ENCODE assay signal across 24 cellular contexts in the genomic region with DNA sequence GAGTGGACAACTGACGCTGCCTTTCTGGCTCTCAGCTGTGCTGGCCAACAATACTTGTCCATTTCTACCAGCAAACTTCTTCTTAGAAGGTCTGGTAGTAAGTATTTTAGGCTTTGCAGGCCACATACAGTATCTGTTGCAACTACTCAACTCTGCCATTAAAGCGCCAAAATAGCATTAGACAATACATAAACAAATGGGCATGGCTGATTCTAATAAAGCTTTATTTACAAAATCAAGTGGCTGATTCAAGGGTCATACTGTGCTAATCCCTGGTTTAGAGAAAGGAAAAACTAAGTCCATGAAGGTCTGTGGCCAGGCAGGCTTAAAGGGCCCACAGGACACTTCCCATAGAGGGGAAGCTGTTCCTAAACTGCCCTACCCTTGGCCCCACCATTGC. TPM values are rescaled to one million over a fixed set of nuclear protein-coding genes. Genes with fewer than 3 reads are reported as not detected.
DNase-seq lines count a peak whose midpoint lies in the region; ATAC-seq, FAIRE-seq and TF ChIP-seq lines count a peak whose summit lies in the region.
"Had no signal": no experiment of that assay in that cellular context is flagged by ENCODE, and none has a peak within 500 bp of the region (broad histone marks: within the 10 kb centered on the region; RNA-seq: fewer than 3 reads in every experiment).

No MANE protein-coding gene starts in this region.

- WGBS in K562 (ENCODE audit: insufficient coverage, low coverage, missing lambda C conversion rate) = 0% methylated on average over 2 of the region's 2 CpGs
- WGBS in liver = 95% methylated on average over 2 of the region's 2 CpGs
- 96% methylated on average over 2 of the region's 2 CpGs for WGBS in suprapubic skin

- H3K9me1 ChIP-seq in K562 (ENCODE audit: control insufficient read depth, insufficient read depth, low read length) = no peaks in the 10 kb centered on the region

- no peak overlapping the region for H3K9ac ChIP-seq in K562 (ENCODE audit: insufficient read depth in 1 of 2, low read depth in 2 of 2, low read length in 2 of 2)
- no peak overlapping the region for H3K9ac ChIP-seq in liver (ENCODE audit: low read depth in 1 of 2, low read length in 2 of 2)
- H3K9ac ChIP-seq: neural progenitor cell had no signal

- FAIRE-seq in K562 (lab: Jason Lieb, UNC) = no peak
- FAIRE-seq: kidney had no signal

- H3K36me3 ChIP-seq in K562 (ENCODE audit: control insufficient read depth, insufficient read depth, low read length) (no peaks in the 10 kb centered on the region), liver (ENCODE audit: control insufficient read depth in 4 of 4, insufficient read depth in 3 of 4, low read depth in 1 of 4, low read length in 3 of 4) (no peaks in the 10 kb centered on the region), suprapubic skin (no peaks in the 10 kb centered on the region)
- H3K36me3 ChIP-seq: neural progenitor cell had no signal

- TF ChIP-seq CTCF in HFFc6 (IDR thresholded peaks at IDR 0.05) = no peak
- no peak for TF ChIP-seq CTCF in K562 (IDR thresholded peaks at IDR 0.05 in 2 of 3, conservative IDR thresholded peaks at IDR 0.05 in 1 of 3; ENCODE audit: insufficient read depth in 2 of 3, low read depth in 1 of 3, low read length in 3 of 3)
- no peak for TF ChIP-seq CTCF in liver (IDR thresholded peaks at IDR 0.05; ENCODE audit: low read depth, low read length, missing input control)
- TF ChIP-seq CTCF in suprapubic skin (IDR thresholded peaks at IDR 0.05) = no peak
- TF ChIP-seq CTCF in omental fat pad (IDR thresholded peaks at IDR 0.05) = no peak

- CTCF ChIA-PET in K562 (lab: Yijun Ruan, JAX; ENCODE audit: low intra/inter-chr PET ratio) (no interaction called here), HEK293T (lab: Yijun Ruan, JAX) (no interaction called here)

- no TSS peak for BruUV-seq in K562 (replicated peaks; lab: Mats Ljungman, UMichigan)

- H3K4me1 Mint-ChIP-seq in HFFc6 (ENCODE audit: low read depth) = peaks cover 79% of the 10 kb centered on the region
- H3K4me1 Mint-ChIP-seq: activated naive CD8-positive, alpha-beta T cell treated with anti-CD3 and anti-CD28 coated beads, Interleukin-2, amount 50 U/mL, for 24 hours had no signal

- POLR2A ChIA-PET in K562 (lab: Yijun Ruan, JAX) = interaction anchor here (1.1 kb wide), 1 partner anchor 16 kb away, joined by 3 read pairs; no protein-coding TSS in a partner anchor
- POLR2A ChIA-PET in HEK293T (lab: Yijun Ruan, JAX) = no interaction called here

- intact Hi-C loops in K562 (cut with micrococcal nuclease) = no loop called here

- H3K9me3 Mint-ChIP-seq in HFFc6 = 0 out of 2 replicates have a peak, but pooled peaks cover 4% of the 10 kb centered on the region
- H3K9me3 Mint-ChIP-seq: activated CD4-positive, alpha-beta memory T cell treated with anti-CD3 and anti-CD28 coated beads for 36 hours; activated naive CD8-positive, alpha-beta T cell treated with anti-CD3 and anti-CD28 coated beads, Interleukin-2, amount 50 U/mL, for 24 hours had no signal

- no peaks in the 10 kb centered on the region for H3K36me3 Mint-ChIP-seq in HFFc6 (ENCODE audit: low read depth)
- H3K36me3 Mint-ChIP-seq: activated CD4-positive, alpha-beta memory T cell treated with anti-CD3 and anti-CD28 coated beads for 36 hours; CD14-positive monocyte had no signal

- no peak for TF ChIP-seq EP300 in K562 (IDR thresholded peaks at IDR 0.05; ENCODE audit: low read length)
- TF ChIP-seq EP300 in suprapubic skin (IDR thresholded peaks at IDR 0.05) = no peak

- no peaks in the 10 kb centered on the region; the same call in 1 of the 2 replicates for H3K27me3 Mint-ChIP-seq in HFFc6 (ENCODE audit: insufficient read depth)
- H3K27me3 Mint-ChIP-seq: activated CD4-positive, alpha-beta memory T cell treated with anti-CD3 and anti-CD28 coated beads for 36 hours; activated naive CD8-positive, alpha-beta T cell treated with anti-CD3 and anti-CD28 coated beads, Interleukin-2, amount 50 U/mL, for 24 hours; progenitor cell of endocrine pancreas had no signal

- H3K27ac ChIP-seq in K562 (ENCODE audit: extremely low read depth, low read depth, low read length) = no peak overlapping the region
- H3K27ac ChIP-seq in liver (ENCODE audit: low read depth in 1 of 2, low read length in 2 of 2) = peak overlapping the region; percentile 53 to 80
- H3K27ac ChIP-seq in suprapubic skin = peak overlapping the region; percentile 69
- H3K27ac ChIP-seq: HL-60, neural progenitor cell had no signal

- TF ChIP-seq POLR2A in K562 (conservative IDR thresholded peaks at IDR 0.05) = no peak
- no peak for TF ChIP-seq POLR2A in suprapubic skin (IDR thresholded peaks at IDR 0.05)

- H3K4me1 ChIP-seq in K562 (replicated peaks in 1 of 2; ENCODE audit: control insufficient read depth in 2 of 2, insufficient read depth in 2 of 2, low read length in 2 of 2) (no peaks in the 10 kb centered on the region), liver (ENCODE audit: control insufficient read depth in 4 of 4, insufficient read depth in 4 of 4, low read length in 3 of 4) (peaks cover 4 to 21% (median 17%) of the 10 kb centered on the region in 4 donors), suprapubic skin (peaks cover 4% of the 10 kb centered on the region)

- no peak overlapping the region for H3K4me2 ChIP-seq in K562 (ENCODE audit: insufficient read depth, low read length)
- H3K4me2 ChIP-seq: neural progenitor cell had no signal

- TF ChIP-seq RAD21 in K562 (CRISPR knock-in tag; conservative IDR thresholded peaks at IDR 0.05 in 1 of 2, IDR thresholded peaks at IDR 0.05 in 1 of 2) (no peak), liver (IDR thresholded peaks at IDR 0.05) (no peak)

- in situ Hi-C loops in K562 (cut with MboI) = no loop called here

- ATAC-seq in K562 (no peak), omental fat pad (ENCODE audit: low FRiP score) (no peak)
- ATAC-seq: activated naive CD8-positive, alpha-beta T cell treated with anti-CD3 and anti-CD28 coated beads, Interleukin-2, amount 50 U/mL, for 24 hours had no signal

- no peaks in the 10 kb centered on the region for H4K20me1 ChIP-seq in K562 (replicated peaks; ENCODE audit: control insufficient read depth, insufficient read depth, low read length)

- no peak overlapping the region for H2AFZ ChIP-seq in K562 (ENCODE audit: low read depth, low read length)
- H2AFZ ChIP-seq: neural progenitor cell had no signal

- H3K27me3 ChIP-seq in K562 (ENCODE audit: control insufficient read depth in 2 of 2, insufficient read depth in 2 of 2, low read length in 2 of 2) (peaks cover 20 to 23% of the 10 kb centered on the region in 2 experiments), liver (ENCODE audit: control insufficient read depth in 4 of 4, insufficient read depth in 4 of 4, low read length in 3 of 4) (no peaks in the 10 kb centered on the region), suprapubic skin (no peaks in the 10 kb centered on the region)
- H3K27me3 ChIP-seq: body of pancreas, neural progenitor cell had no signal

- H3K27ac Mint-ChIP-seq in HFFc6 = peak overlapping the region; percentile 86
- H3K27ac Mint-ChIP-seq: activated CD4-positive, alpha-beta memory T cell treated with anti-CD3 and anti-CD28 coated beads for 36 hours; activated naive CD8-positive, alpha-beta T cell treated with anti-CD3 and anti-CD28 coated beads, Interleukin-2, amount 50 U/mL, for 24 hours; progenitor cell of endocrine pancreas had no signal

- H3K9me3 ChIP-seq in K562 (replicated peaks; ENCODE audit: control insufficient read depth, insufficient read depth, low read depth, low read length) (no peaks in the 10 kb centered on the region), liver (ENCODE audit: control insufficient read depth in 4 of 4, low read length in 3 of 4) (no peaks in the 10 kb centered on the region), suprapubic skin (no peaks in the 10 kb centered on the region)
- H3K9me3 ChIP-seq: body of pancreas had no signal

- H3K4me3 Mint-ChIP-seq in HFFc6 = no peak overlapping the region
- H3K4me3 Mint-ChIP-seq: activated CD4-positive, alpha-beta memory T cell treated with anti-CD3 and anti-CD28 coated beads for 36 hours; activated naive CD8-positive, alpha-beta T cell treated with anti-CD3 and anti-CD28 coated beads, Interleukin-2, amount 50 U/mL, for 24 hours; CD14-positive monocyte; neural progenitor cell had no signal

- DNase-seq in HFFc6 (no peak), K562 (ENCODE audit: extremely low read depth in 1 of 4, low spot score in 3 of 4) (no peak), suprapubic skin (ENCODE audit: low spot score in 2 of 2) (no peak), DMS114 treated with DMSO at 0.1 percent for 48 hours (lab: John Stamatoyannopoulos, UW; ENCODE audit: unreplicated experiment) (no peak), HEK293T (ENCODE audit: extremely low spot score) (no peak), omental fat pad (ENCODE audit: low spot score) (no peak)
- DNase-seq: activated CD4-positive, alpha-beta memory T cell treated with anti-CD3 and anti-CD28 coated beads for 36 hours; activated gamma-delta T cell; activated naive CD8-positive, alpha-beta T cell treated with anti-CD3 and anti-CD28 coated beads, Interleukin-2, amount 50 U/mL, for 24 hours; effector CD8-positive, alpha-beta T cell; kidney; NCI-H1105 treated with DMSO at 0.1 percent for 48 hours; NCI-H2029; NCI-H345; NCI-H774; SHP77; stimulated activated CD4-positive, alpha-beta T cell treated with anti-CD3 and anti-CD28 coated beads, Interleukin-2, amount 100 ng/mL, for 24 hours had no signal

- H3K4me3 ChIP-seq in K562 (no peak overlapping the region), liver (ENCODE audit: low read depth in 1 of 3, low read length in 3 of 3) (no peak overlapping the region), suprapubic skin (no peak overlapping the region)
- H3K4me3 ChIP-seq: body of pancreas, neural progenitor cell, skin epidermis had no signal

- H3K79me2 ChIP-seq in K562 (ENCODE audit: control insufficient read depth, insufficient read depth, low read length) = no peaks in the 10 kb centered on the region

RNA-seq across cellular contexts. Expression of gene TPM1, which starts 26.3 kb away (rescaled TPM):
- total RNA-seq in HFFc6 (2021; fragmentation: NEBNext Ultra II Directional; extraction: Animal tissue kit (Norgen Biotek cat#: 25700)) = 1,000 to 10,000 TPM; 1,264 to 1,620 (median 1,342) TPM
- 40.0 and 70.8 TPM in 2 replicates for total RNA-seq in K562 (2011; cell fraction: chromatin; rRNA removed; ENCODE audit: low replicate concordance)
- total RNA-seq in K562 (2011; cell fraction: nucleolus; rRNA removed) = 25.8 and 35.0 TPM in 2 replicates
- 50.5 and 78.6 TPM in 2 replicates for total RNA-seq in K562 (2011; cell fraction: nucleoplasm; rRNA removed)
- total RNA-seq in K562 (2014; rRNA removed) = 49.9 and 52.9 TPM in 2 replicates
- 49.2 and 51.0 TPM in 2 replicates for total RNA-seq in K562 (2014; rRNA removed; fragmentation: Illumina TruSeq; extraction: Trizol)
- 42.0 and 43.1 TPM in 2 replicates for total RNA-seq in K562 (2015; rRNA removed; fragmentation: Illumina TruSeq; extraction: Trizol)
- total RNA-seq in K562 (2021) = 37.2 and 38.5 TPM in 2 replicates
- 36.0 and 42.1 TPM in 2 replicates for polyA plus RNA-seq in K562 (2011; rRNA removed)
- polyA plus RNA-seq in K562 (2011; cell fraction: cytosol; rRNA removed) = 14.9 and 22.5 TPM in 2 replicates
- 33.8 and 50.9 TPM in 2 replicates for polyA plus RNA-seq in K562 (2011; cell fraction: nucleus; rRNA removed)
- polyA plus RNA-seq in K562 (2012) = 46.9 and 77.8 TPM in 2 replicates
- 40.0 and 49.5 TPM in 2 replicates for polyA plus RNA-seq in K562 (2014; fragmentation: Illumina TruSeq; extraction: Trizol)
- polyA plus RNA-seq in K562 (2014; fragmentation: Nextera tagmentation; extraction: Ambion mirVana) = 10 to 100 TPM in 1 of 2 experiments, 1 to 10 TPM in 1; 8.1 to 11.1 TPM
- 53.9 and 54.5 TPM in 2 replicates for polyA plus RNA-seq in K562 (2014; rRNA removed)
- 28.7 and 39.2 TPM in 2 replicates for polyA minus RNA-seq in K562 (2011; rRNA and poly(A)+ RNA removed)
- 12.6 and 14.0 TPM in 2 replicates for polyA minus RNA-seq in K562 (2011; cell fraction: cytosol; rRNA and poly(A)+ RNA removed)
- polyA minus RNA-seq in K562 (2011; cell fraction: nucleus; rRNA and poly(A)+ RNA removed) = 23.7 and 44.0 TPM in 2 replicates
- 100 to 1,000 TPM in 1 of 2 donors, 10 to 100 TPM in 1; 64.7 to 101 TPM for total RNA-seq in liver
- 10 to 100 TPM; 69.6 to 73.3 TPM for polyA plus RNA-seq in liver
- 100 to 1,000 TPM in 3 of 4 donors, 10 to 100 TPM in 1; 85.4 to 182 (median 127) TPM for total RNA-seq in suprapubic skin
- total RNA-seq in omental fat pad = 100 to 1,000 TPM; 167 to 702 (median 252) TPM
